ENCODE assay signal across 16 cellular contexts in genomic region chr7:11194492-11194891, GRCh38.
"Had no signal": no experiment of that assay in that cellular context is flagged by ENCODE, and none has a peak within 500 bp of the region (broad histone marks: within the 10 kb centered on the region; RNA-seq: fewer than 3 reads in every experiment).

No MANE protein-coding gene starts in this region.

- H3K27ac Mint-ChIP-seq: activated CD4-positive, alpha-beta T cell treated with anti-CD3 and anti-CD28 coated beads, Interleukin-2, amount 10 ng/mL, durations not matched to agents 7 days and 5 days; activated naive CD8-positive, alpha-beta T cell treated with anti-CD3 and anti-CD28 coated beads for 36 hours; activated T-cell treated with anti-CD3 and anti-CD28 coated beads, Interleukin-2, amount 50 U/mL, for 72 hours; stimulated activated naive B cell treated with anti-CD40 and anti-IgM and Interleukin-4, amounts not matched to agents 10 μg/mL and 1 μg/mL and 100 μg/mL, for 72 hours; T-helper 2 cell treated with Interferon-gamma antibody and Interleukin-4, amounts not matched to agents 5 μg/mL and 100 μg/mL, for 36 hours had no signal

- H3K9ac ChIP-seq: parathyroid adenoma had no signal

- ATAC-seq: activated T-cell treated with anti-CD3 and anti-CD28 coated beads, Interleukin-2, amount 50 U/mL, for 72 hours; stimulated activated naive B cell treated with anti-CD40 and anti-IgM and Interleukin-4, amounts not matched to agents 10 μg/mL and 1 μg/mL and 100 μg/mL, for 72 hours had no signal

- DNase-seq: activated CD4-positive, alpha-beta T cell treated with anti-CD3 and anti-CD28 coated beads, Interleukin-2, amount 10 ng/mL, durations not matched to agents 7 days and 5 days; activated CD8-positive, alpha-beta memory T cell treated with anti-CD3 and anti-CD28 coated beads, Interleukin-2, amount 50 U/mL, for 48 hours; activated naive CD8-positive, alpha-beta T cell treated with anti-CD3 and anti-CD28 coated beads for 36 hours; activated T-cell treated with anti-CD3 and anti-CD28 coated beads, Interleukin-2, amount 50 U/mL, for 72 hours; brain microvascular endothelial cell; cortex of kidney; effector CD4-positive, alpha-beta T cell; hypothalamus; midbrain; stimulated activated CD4-positive, alpha-beta T cell treated with anti-CD3 and anti-CD28 coated beads, Interleukin-2, amount 100 ng/mL, for 48 hours; stimulated activated naive B cell treated with anti-CD40 and anti-IgM and Interleukin-4, amounts not matched to agents 10 μg/mL and 1 μg/mL and 100 μg/mL, for 72 hours; substantia nigra; trophoblast cell had no signal

- H3K36me3 Mint-ChIP-seq: activated naive CD8-positive, alpha-beta T cell treated with anti-CD3 and anti-CD28 coated beads for 36 hours; stimulated activated naive B cell treated with anti-CD40 and anti-IgM and Interleukin-4, amounts not matched to agents 10 μg/mL and 1 μg/mL and 100 μg/mL, for 72 hours had no signal

- H3K27me3 ChIP-seq: brain microvascular endothelial cell had no signal

- H3K36me3 ChIP-seq: brain microvascular endothelial cell had no signal

- H3K4me3 ChIP-seq: lung had no signal

- H3K4me3 Mint-ChIP-seq: activated CD4-positive, alpha-beta T cell treated with anti-CD3 and anti-CD28 coated beads, Interleukin-2, amount 10 ng/mL, durations not matched to agents 7 days and 5 days; activated naive CD8-positive, alpha-beta T cell treated with anti-CD3 and anti-CD28 coated beads for 36 hours; activated T-cell treated with anti-CD3 and anti-CD28 coated beads, Interleukin-2, amount 50 U/mL, for 72 hours; stimulated activated naive B cell treated with anti-CD40 and anti-IgM and Interleukin-4, amounts not matched to agents 10 μg/mL and 1 μg/mL and 100 μg/mL, for 72 hours; T-helper 2 cell treated with Interferon-gamma antibody and Interleukin-4, amounts not matched to agents 5 μg/mL and 100 μg/mL, for 36 hours had no signal

- H3K79me2 ChIP-seq: parathyroid adenoma had no signal

- H3K9me3 Mint-ChIP-seq: activated CD4-positive, alpha-beta T cell treated with anti-CD3 and anti-CD28 coated beads, Interleukin-2, amount 10 ng/mL, durations not matched to agents 7 days and 5 days; activated naive CD8-positive, alpha-beta T cell treated with anti-CD3 and anti-CD28 coated beads for 36 hours; activated T-cell treated with anti-CD3 and anti-CD28 coated beads, Interleukin-2, amount 50 U/mL, for 72 hours; stimulated activated naive B cell treated with anti-CD40 and anti-IgM and Interleukin-4, amounts not matched to agents 10 μg/mL and 1 μg/mL and 100 μg/mL, for 72 hours; T-helper 2 cell treated with Interferon-gamma antibody and Interleukin-4, amounts not matched to agents 5 μg/mL and 100 μg/mL, for 36 hours had no signal

- H3K27ac ChIP-seq: brain microvascular endothelial cell, parathyroid adenoma had no signal
